2 cellular contexts compared by ENCODE assay signal in genomic region chr2:59236723-59237122, GRCh38.
TF ChIP-seq lines count a peak whose summit lies in the region.

No MANE protein-coding gene starts in this region.

TF ChIP-seq in K562, 482 proteins besides CTCF, POLR2A, EP300 and RAD21 (continued from another document):
- TF ChIP-seq ZNF316 (IDR thresholded peaks at IDR 0.05) (0 out of 2 replicates have a peak, but pooled peaks have one; percentile 22), MAFG (tag; conservative IDR thresholded peaks at IDR 0.05) (peak; percentile 75)
TF ChIP-seq in K562: peak in this region for 2.

TF ChIP-seq in WTC11, 78 proteins besides CTCF, POLR2A, EP300 and RAD21 (continued from another document):
- no peak for TF ChIP-seq ZNF219 (CRISPR knock-in tag; IDR thresholded peaks at IDR 0.05; ENCODE audit: borderline replicate concordance)
- no peak for TF ChIP-seq ESRRA (CRISPR knock-in tag; IDR thresholded peaks at IDR 0.05; ENCODE audit: borderline replicate concordance)
- no peak for TF ChIP-seq NFYB (CRISPR knock-in tag; conservative IDR thresholded peaks at IDR 0.05; ENCODE audit: low read depth)
